17 cellular contexts compared by ENCODE assay signal in genomic region chr1:208093046-208093445, GRCh38.
DNase-seq lines count a peak whose midpoint lies in the region; ATAC-seq, FAIRE-seq and TF ChIP-seq lines count a peak whose summit lies in the region.
"Had no signal": no experiment of that assay in that cellular context is flagged by ENCODE, and none has a peak within 500 bp of the region (broad histone marks: within the 10 kb centered on the region; RNA-seq: fewer than 3 reads in every experiment).

No MANE protein-coding gene starts in this region.

- no CpG with 5 or more reads among the region's 3 CpGs for WGBS in trophoblast cell (ENCODE audit: extremely low coverage, insufficient coverage, insufficient read length)

- peaks cover 19% of the 10 kb centered on the region for H3K36me3 ChIP-seq in bronchial epithelial cell (ENCODE audit: control insufficient read depth, insufficient read depth, low read length)
- H3K36me3 ChIP-seq in trophoblast cell (ENCODE audit: control insufficient read depth in 1 of 2, insufficient read depth in 2 of 2, low read length in 2 of 2) = peaks cover 37 to 68% of the 10 kb centered on the region in 2 experiments

- DNase-seq in HFFc6 (no peak), bronchial epithelial cell (ENCODE audit: low read depth) (no peak), trophoblast cell (peak; percentile 90 to 97), coronary artery (ENCODE audit: low spot score) (no peak)
- DNase-seq: DMS79 treated with DMSO at 0.1 percent for 48 hours, GF-D8 had no signal

- H3K27me3 ChIP-seq in bronchial epithelial cell (ENCODE audit: control insufficient read depth, insufficient read depth, low read length) (no peaks in the 10 kb centered on the region), trophoblast cell (ENCODE audit: insufficient read depth, low read length) (no peaks in the 10 kb centered on the region)
- H3K27me3 ChIP-seq: BLaER1 treated with 17β-estradiol and CSF1 and Interleukin-3, amounts not matched to agents 10 nM and 100 nM had no signal

- ATAC-seq in GM19351 (IDR thresholded peaks at IDR 0.05; ENCODE audit: unreplicated experiment) = no peak
- ATAC-seq: CD8-positive, alpha-beta T cell had no signal

- no peaks in the 10 kb centered on the region for H3K9me3 Mint-ChIP-seq in HFFc6
- H3K9me3 Mint-ChIP-seq: CD4-positive, alpha-beta T cell; CD8-positive, alpha-beta T cell had no signal

- no peaks in the 10 kb centered on the region for H3K79me1 ChIP-seq in trophoblast cell (ENCODE audit: low read length)

- peak; percentile 13 for FAIRE-seq in bronchial epithelial cell (lab: Jason Lieb, UNC)
- FAIRE-seq: A549, D721Med, G401.6 had no signal

- H3K9me3 ChIP-seq in trophoblast cell (ENCODE audit: insufficient read depth, low read depth, low read length) = no peaks in the 10 kb centered on the region
- H3K9me3 ChIP-seq: A549; BLaER1 treated with 17β-estradiol and CSF1 and Interleukin-3, amounts not matched to agents 10 nM and 100 nM; Caco-2 had no signal

- peaks cover 1% of the 10 kb centered on the region for H3K27me3 Mint-ChIP-seq in HFFc6 (ENCODE audit: insufficient read depth)
- H3K27me3 Mint-ChIP-seq: B cell had no signal

- H2BK120ac ChIP-seq in trophoblast cell (ENCODE audit: insufficient read depth, low read length, poor library complexity) = no peak overlapping the region

- no peak overlapping the region for H4K91ac ChIP-seq in trophoblast cell (ENCODE audit: low read depth, low read length)

- H3K9ac ChIP-seq in trophoblast cell (ENCODE audit: low read length) = no peak overlapping the region
- H3K9ac ChIP-seq: BLaER1 treated with 17β-estradiol and CSF1 and Interleukin-3, amounts not matched to agents 10 nM and 100 nM had no signal

- no peak overlapping the region for H2AFZ ChIP-seq in trophoblast cell (ENCODE audit: insufficient read depth, low read length, poor library complexity)

- no peak overlapping the region for H2AK5ac ChIP-seq in trophoblast cell (ENCODE audit: low read length)

- no peak overlapping the region for H3K4me3 ChIP-seq in bronchial epithelial cell (ENCODE audit: low read depth, low read length)
- no peak overlapping the region for H3K4me3 ChIP-seq in trophoblast cell (ENCODE audit: low read depth, low read length)
- no peak overlapping the region for H3K4me3 ChIP-seq in coronary artery
- H3K4me3 ChIP-seq: A549; BLaER1 treated with 17β-estradiol and CSF1 and Interleukin-3, amounts not matched to agents 10 nM and 100 nM had no signal

- no peak overlapping the region for H3K18ac ChIP-seq in trophoblast cell (ENCODE audit: low read length)

- no peak overlapping the region for H2BK12ac ChIP-seq in trophoblast cell (ENCODE audit: low read length)

- no peak overlapping the region for H4K12ac ChIP-seq in trophoblast cell (ENCODE audit: low read depth, low read length)

- H3K27ac Mint-ChIP-seq in HFFc6 = peak overlapping the region; percentile 45
- H3K27ac Mint-ChIP-seq: B cell; CD4-positive, alpha-beta T cell had no signal

- TF ChIP-seq CTCF in HFFc6 (IDR thresholded peaks at IDR 0.05) = no peak
- no peak for TF ChIP-seq CTCF in bronchial epithelial cell (IDR thresholded peaks at IDR 0.05; ENCODE audit: insufficient read depth, low read length, severe bottlenecking)
- TF ChIP-seq CTCF in coronary artery (IDR thresholded peaks at IDR 0.05) = no peak

- H3K79me2 ChIP-seq in trophoblast cell (ENCODE audit: control insufficient read depth, insufficient read depth, low read length, poor library complexity) = no peaks in the 10 kb centered on the region

- no peak overlapping the region for H3K4me3 Mint-ChIP-seq in HFFc6
- H3K4me3 Mint-ChIP-seq: B cell; CD4-positive, alpha-beta T cell; CD8-positive, alpha-beta T cell had no signal

- H3K27ac ChIP-seq in trophoblast cell (ENCODE audit: low read depth, low read length) (no peak overlapping the region), coronary artery (no peak overlapping the region)
- H3K27ac ChIP-seq: 22Rv1; A549; BLaER1 treated with 17β-estradiol and CSF1 and Interleukin-3, amounts not matched to agents 10 nM and 100 nM; C4-2B had no signal

- H3K4me1 Mint-ChIP-seq in HFFc6 (ENCODE audit: low read depth) = peaks cover 35% of the 10 kb centered on the region
- H3K4me1 Mint-ChIP-seq: B cell had no signal

- no peak overlapping the region for H3K23ac ChIP-seq in trophoblast cell (ENCODE audit: low read length)

- H2BK5ac ChIP-seq in trophoblast cell (ENCODE audit: low read depth, low read length, poor library complexity) = no peak overlapping the region

- H3K4me1 ChIP-seq in trophoblast cell (ENCODE audit: control insufficient read depth in 1 of 2, insufficient read depth in 2 of 2, low read length in 2 of 2) = no peaks in the 10 kb centered on the region
- H3K4me1 ChIP-seq: A549, Caco-2 had no signal

- H3K36me3 Mint-ChIP-seq in HFFc6 (ENCODE audit: low read depth) = peaks cover 42% of the 10 kb centered on the region
- H3K36me3 Mint-ChIP-seq: CD8-positive, alpha-beta T cell had no signal

- H3K4me2 ChIP-seq in trophoblast cell (ENCODE audit: low read length) = no peak overlapping the region
- H3K4me2 ChIP-seq: A549; BLaER1 treated with 17β-estradiol and CSF1 and Interleukin-3, amounts not matched to agents 10 nM and 100 nM had no signal

- no peak overlapping the region for H3K4ac ChIP-seq in trophoblast cell (ENCODE audit: low read depth, low read length)

- H3K14ac ChIP-seq in trophoblast cell (ENCODE audit: low read length) = no peak overlapping the region

- H4K8ac ChIP-seq in trophoblast cell (ENCODE audit: low read depth, low read length) = no peak overlapping the region

Comparison
In these comparisons a context has a peak if more than half of its experiments do, and no peak if none do; other contexts are left out.
1. DNase-seq: peak in trophoblast cell (2 of 2); none in HFFc6 (single experiment), bronchial epithelial cell (single experiment) and coronary artery (single experiment).